Comparison of ENCODE assay signal across 18 cellular contexts in the genomic region with DNA sequence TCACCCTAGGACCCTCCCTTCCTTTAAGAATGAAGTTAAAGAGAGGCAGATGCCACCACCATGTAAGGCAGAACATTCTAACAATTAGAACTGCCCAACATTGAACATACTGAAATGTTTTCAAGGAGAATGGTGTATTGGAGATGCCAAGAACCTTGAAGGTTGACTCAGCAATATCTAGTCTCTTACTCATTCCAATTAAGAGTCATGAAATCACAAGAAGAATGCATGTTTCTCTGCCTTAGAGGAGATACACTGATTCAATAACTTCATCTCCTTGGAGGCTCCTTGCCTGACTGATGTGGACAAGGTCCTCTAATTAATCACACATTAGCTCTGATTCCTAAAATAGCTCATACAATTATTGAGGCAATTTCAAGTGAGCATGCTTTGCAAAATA.
DNase-seq lines count a peak whose midpoint lies in the region; ATAC-seq, FAIRE-seq and TF ChIP-seq lines count a peak whose summit lies in the region.
"Had no signal": no experiment of that assay in that cellular context is flagged by ENCODE, and none has a peak within 500 bp of the region (broad histone marks: within the 10 kb centered on the region; RNA-seq: fewer than 3 reads in every experiment).

No MANE protein-coding gene starts in this region.

- no peak overlapping the region for H3K27ac ChIP-seq in foreskin keratinocyte
- H3K27ac ChIP-seq: 22Rv1 had no signal

- ATAC-seq in foreskin keratinocyte (peak; percentile 66), HG03045 (IDR thresholded peaks at IDR 0.05; ENCODE audit: unreplicated experiment) (no peak)

- FAIRE-seq in HTR-8/SVneo (lab: Jason Lieb, UNC), result no peak
- FAIRE-seq: G401.6 had no signal

- peaks cover 11% of the 10 kb centered on the region for H3K4me1 ChIP-seq in foreskin keratinocyte

- no peak for TF ChIP-seq CTCF in AG10803 (conservative IDR thresholded peaks at IDR 0.05; ENCODE audit: low read length)
- TF ChIP-seq CTCF in foreskin keratinocyte (conservative IDR thresholded peaks at IDR 0.05), result no peak

- peak; percentile 51 for DNase-seq in DMS79 treated with DMSO at 0.1 percent for 48 hours (lab: John Stamatoyannopoulos, UW)
- DNase-seq in DMS79 (lab: John Stamatoyannopoulos, UW), result no peak
- DNase-seq in AG10803 (ENCODE audit: low read depth), result peak; percentile 57
- peak; percentile 15 for DNase-seq in amniotic stem cell (lab: John Stamatoyannopoulos, UW)
- DNase-seq in foreskin keratinocyte, result peak in 1 of 2 donors; percentile 55
- DNase-seq in putamen (ENCODE audit: low spot score), result no peak
- no peak for DNase-seq in HTR-8/SVneo (ENCODE audit: insufficient read length, low spot score)
- DNase-seq: CD4-positive, CD25-positive, alpha-beta regulatory T cell; GOT3; MG63; NCI-H226; NCI-H526 treated with DMSO at 0.1 percent for 48 hours; NK-92 treated with Interleukin-12 subunit alpha and Interleukin-12 subunit beta, amount 100 ng/mL, for 24 hours; OCI-M1; SIG-M5 had no signal

- H3K27me3 ChIP-seq in foreskin keratinocyte, result no peaks in the 10 kb centered on the region

- H3K4me3 ChIP-seq in AG10803 (ENCODE audit: low read length), result no peak overlapping the region
- H3K4me3 ChIP-seq: MG63 had no signal

Comparison
In these comparisons a context has a peak if more than half of its experiments do, and no peak if none do; other contexts are left out.
1. DNase-seq: peak in DMS79 treated with DMSO at 0.1 percent for 48 hours (single experiment), AG10803 (single experiment) and amniotic stem cell (single experiment); none in DMS79 (single experiment), putamen (single experiment) and HTR-8/SVneo (single experiment).